ENCODE assay signal across 28 cellular contexts in genomic region chr15:42449770-42450433, GRCh38.
"Had no signal": no experiment of that assay in that cellular context is flagged by ENCODE, and none has a peak within 500 bp of the region (broad histone marks: within the 10 kb centered on the region; RNA-seq: fewer than 3 reads in every experiment).

No MANE protein-coding gene starts in this region.

- H3K4me1 Mint-ChIP-seq: activated naive CD8-positive, alpha-beta T cell treated with anti-CD3 and anti-CD28 coated beads, Interleukin-2, amount 10 ng/mL, durations not matched to agents 7 days and 5 days; stimulated activated naive CD8-positive, alpha-beta T cell treated with anti-CD3 and anti-CD28 coated beads, Interleukin-15, amount 100 ng/mL, for 72 hours had no signal

- H3K9me3 ChIP-seq: ascending aorta, gastroesophageal sphincter had no signal

- H3K27me3 Mint-ChIP-seq: activated CD4-positive, alpha-beta memory T cell treated with anti-CD3 and anti-CD28 coated beads for 36 hours; activated naive CD8-positive, alpha-beta T cell treated with anti-CD3 and anti-CD28 coated beads, Interleukin-2, amount 10 ng/mL, durations not matched to agents 7 days and 5 days; brain; naive thymus-derived CD8-positive, alpha-beta T cell; stimulated activated memory B cell treated with anti-CD40 and anti-IgM and Interleukin-4, amounts not matched to agents 10 μg/mL and 1 μg/mL and 100 μg/mL, for 72 hours; stimulated activated naive CD8-positive, alpha-beta T cell treated with anti-CD3 and anti-CD28 coated beads, Interleukin-15, amount 100 ng/mL, for 72 hours; type B pancreatic cell had no signal

- DNase-seq: activated CD4-positive, alpha-beta memory T cell treated with anti-CD3 and anti-CD28 coated beads for 36 hours; activated CD4-positive, alpha-beta T cell treated with anti-CD3 and anti-CD28 coated beads for 48 hours; activated CD8-positive, alpha-beta memory T cell treated with anti-CD3 and anti-CD28 coated beads, Interleukin-2, amount 50 U/mL, for 4 hours; activated effector memory CD4-positive, alpha-beta T cell treated with anti-CD3 and anti-CD28 coated beads, Interleukin-2, amount 50 U/mL, for 16 hours; activated naive CD4-positive, alpha-beta T cell treated with anti-CD3 and anti-CD28 coated beads for 36 hours; activated naive CD8-positive, alpha-beta T cell treated with anti-CD3 and anti-CD28 coated beads, Interleukin-2, amount 10 ng/mL, durations not matched to agents 7 days and 5 days; activated T-cell treated with anti-CD3 and anti-CD28 coated beads, Interleukin-2, amount 50 U/mL, for 1 hour; dorsolateral prefrontal cortex; effector memory CD4-positive, alpha-beta T cell; head of caudate nucleus; midbrain; naive thymus-derived CD8-positive, alpha-beta T cell; stimulated activated CD4-positive, alpha-beta T cell treated with anti-CD3 and anti-CD28 coated beads, Interleukin-1b, Interleukin-23, amount 100 ng/mL, for 48 hours; stimulated activated CD4-positive, alpha-beta T cell treated with anti-CD3 and anti-CD28 coated beads, Interleukin-4, amount 100 ng/mL, for 4 hours; stimulated activated CD8-positive, alpha-beta memory T cell treated with anti-CD3 and anti-CD28 coated beads, Interleukin-4, amount 100 ng/mL, for 48 hours; stimulated activated naive CD8-positive, alpha-beta T cell treated with anti-CD3 and anti-CD28 coated beads, Interleukin-15, amount 100 ng/mL, for 72 hours had no signal

- H3K4me3 Mint-ChIP-seq: activated CD4-positive, alpha-beta memory T cell treated with anti-CD3 and anti-CD28 coated beads for 36 hours; activated naive CD4-positive, alpha-beta T cell treated with anti-CD3 and anti-CD28 coated beads for 36 hours; activated naive CD8-positive, alpha-beta T cell treated with anti-CD3 and anti-CD28 coated beads, Interleukin-2, amount 10 ng/mL, durations not matched to agents 7 days and 5 days; activated T-helper 1 cell treated with anti-CD3 and anti-CD28 coated beads, Interleukin-12 subunit alpha, Interleukin-12 subunit beta, Interleukin-2, Interleukin-4 antibody, amounts not matched to agents 30 ng/mL and 10 ng/mL and 1 ng/mL, durations not matched to agents 14 hours and 24 hours and 36 hours; naive thymus-derived CD8-positive, alpha-beta T cell; stimulated activated memory B cell treated with anti-CD40 and anti-IgM and Interleukin-4, amounts not matched to agents 10 μg/mL and 1 μg/mL and 100 μg/mL, for 72 hours; stimulated activated naive CD8-positive, alpha-beta T cell treated with anti-CD3 and anti-CD28 coated beads, Interleukin-15, amount 100 ng/mL, for 72 hours; type B pancreatic cell had no signal

- H3K27ac ChIP-seq: ascending aorta, cardiac muscle cell, coronary artery, gastroesophageal sphincter, VCaP had no signal

- H3K4me3 ChIP-seq: ascending aorta, cardiac muscle cell, coronary artery, dorsolateral prefrontal cortex, gastroesophageal sphincter, smooth muscle cell had no signal

- H3K27ac Mint-ChIP-seq: activated CD4-positive, alpha-beta memory T cell treated with anti-CD3 and anti-CD28 coated beads for 36 hours; activated naive CD4-positive, alpha-beta T cell treated with anti-CD3 and anti-CD28 coated beads for 36 hours; activated naive CD8-positive, alpha-beta T cell treated with anti-CD3 and anti-CD28 coated beads, Interleukin-2, amount 10 ng/mL, durations not matched to agents 7 days and 5 days; activated T-helper 1 cell treated with anti-CD3 and anti-CD28 coated beads, Interleukin-12 subunit alpha, Interleukin-12 subunit beta, Interleukin-2, Interleukin-4 antibody, amounts not matched to agents 30 ng/mL and 10 ng/mL and 1 ng/mL, durations not matched to agents 14 hours and 24 hours and 36 hours; stimulated activated memory B cell treated with anti-CD40 and anti-IgM and Interleukin-4, amounts not matched to agents 10 μg/mL and 1 μg/mL and 100 μg/mL, for 72 hours; stimulated activated naive CD8-positive, alpha-beta T cell treated with anti-CD3 and anti-CD28 coated beads, Interleukin-15, amount 100 ng/mL, for 72 hours; type B pancreatic cell had no signal

- ATAC-seq: activated CD4-positive, CD25-positive, alpha-beta regulatory T cell treated with anti-CD3 and anti-CD28 coated beads, Interleukin-2, amount 50 U/mL, for 24 hours; gastroesophageal sphincter; naive thymus-derived CD8-positive, alpha-beta T cell; sciatic nerve; stimulated activated memory B cell treated with anti-CD40 and anti-IgM and Interleukin-4, amounts not matched to agents 10 μg/mL and 1 μg/mL and 100 μg/mL, for 72 hours; stimulated activated naive CD8-positive, alpha-beta T cell treated with anti-CD3 and anti-CD28 coated beads, Interleukin-15, amount 100 ng/mL, for 72 hours had no signal

- H3K9me3 Mint-ChIP-seq: activated CD4-positive, alpha-beta memory T cell treated with anti-CD3 and anti-CD28 coated beads for 36 hours; activated naive CD4-positive, alpha-beta T cell treated with anti-CD3 and anti-CD28 coated beads for 36 hours; activated naive CD8-positive, alpha-beta T cell treated with anti-CD3 and anti-CD28 coated beads, Interleukin-2, amount 10 ng/mL, durations not matched to agents 7 days and 5 days; activated T-helper 1 cell treated with anti-CD3 and anti-CD28 coated beads, Interleukin-12 subunit alpha, Interleukin-12 subunit beta, Interleukin-2, Interleukin-4 antibody, amounts not matched to agents 30 ng/mL and 10 ng/mL and 1 ng/mL, durations not matched to agents 14 hours and 24 hours and 36 hours; naive thymus-derived CD8-positive, alpha-beta T cell; stimulated activated memory B cell treated with anti-CD40 and anti-IgM and Interleukin-4, amounts not matched to agents 10 μg/mL and 1 μg/mL and 100 μg/mL, for 72 hours; stimulated activated naive CD8-positive, alpha-beta T cell treated with anti-CD3 and anti-CD28 coated beads, Interleukin-15, amount 100 ng/mL, for 72 hours; type B pancreatic cell had no signal

- H3K27me3 ChIP-seq: ascending aorta, cardiac muscle cell, dorsolateral prefrontal cortex, gastroesophageal sphincter had no signal
